12 cellular contexts compared by ENCODE assay signal in the genomic region with DNA sequence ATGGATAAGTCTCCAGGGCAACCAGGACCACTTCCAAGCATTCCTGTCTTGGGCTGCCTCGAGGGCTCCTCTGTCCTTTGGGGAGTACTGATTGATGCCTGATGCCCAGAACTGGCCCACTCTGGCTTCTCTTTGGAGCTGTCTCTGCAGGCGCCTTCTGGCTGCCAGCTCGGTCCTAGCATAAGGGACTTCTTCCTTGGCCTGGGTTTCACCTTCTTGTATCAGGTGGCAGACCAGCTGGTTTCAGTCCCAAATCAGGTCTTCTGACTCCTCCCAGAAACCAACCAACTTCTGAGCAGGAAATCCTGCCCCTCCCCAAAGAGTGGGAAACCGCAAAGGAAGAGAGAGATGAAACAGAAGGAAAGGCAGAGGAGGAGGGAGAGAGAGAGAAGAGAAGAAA. TPM values are rescaled to one million over a fixed set of nuclear protein-coding genes. Genes with fewer than 3 reads are reported as not detected.
DNase-seq lines count a peak whose midpoint lies in the region; ATAC-seq and TF ChIP-seq lines count a peak whose summit lies in the region.
"Had no signal": no experiment of that assay in that cellular context is flagged by ENCODE, and none has a peak within 500 bp of the region (broad histone marks: within the 10 kb centered on the region; RNA-seq: fewer than 3 reads in every experiment).

No MANE protein-coding gene starts in this region.

- H3K27me3 ChIP-seq in CD4-positive, alpha-beta T cell (ENCODE audit: control insufficient read depth, insufficient read depth, low read length) = no peaks in the 10 kb centered on the region
- H3K27me3 ChIP-seq in uterus = no peaks in the 10 kb centered on the region

- H3K4me1 ChIP-seq in uterus = no peaks in the 10 kb centered on the region

- no peak overlapping the region for H3K4me3 ChIP-seq in uterus

- no peak for TF ChIP-seq CTCF in CD4-positive, alpha-beta T cell (IDR thresholded peaks at IDR 0.05)
- no peak for TF ChIP-seq CTCF in uterus (IDR thresholded peaks at IDR 0.05)

- H3K27ac ChIP-seq in CD4-positive, alpha-beta T cell (ENCODE audit: low read depth, low read length) = no peak overlapping the region
- peak overlapping the region in 1 of 2 donors; percentile 16 for H3K27ac ChIP-seq in uterus

- intact Hi-C loops in CD4-positive, alpha-beta T cell (cut with DNase I, micrococcal nuclease) = no loop called here
- intact Hi-C loops in uterus (cut with DNase I; ENCODE audit: low total_unique reads) (loop anchor here (5.0 kb wide), 1 partner anchor 104 kb away; a partner anchor contains a TSS), posterior cingulate gyrus (cut with DNase I) (no loop called here)

- no peak for DNase-seq in CD4-positive, alpha-beta T cell
- no peak for DNase-seq in effector CD4-positive, alpha-beta T cell
- DNase-seq in uterus (no peak), posterior cingulate gyrus (no peak)
- DNase-seq: effector CD8-positive, alpha-beta T cell; midbrain; NCI-H1930; NK-92 treated with Interleukin-12 subunit alpha and Interleukin-12 subunit beta, amount 100 ng/mL, for 24 hours had no signal

- peaks cover 64% of the 10 kb centered on the region for H3K4me1 Mint-ChIP-seq in CD4-positive, alpha-beta T cell (ENCODE audit: low read depth)
- H3K4me1 Mint-ChIP-seq in activated naive CD4-positive, alpha-beta T cell treated with anti-CD3 and anti-CD28 coated beads, Interleukin-2, amount 50 U/mL, for 24 hours = peaks cover 47% of the 10 kb centered on the region

- POLR2A ChIA-PET in CD4-positive, alpha-beta T cell (lab: Charles Lee) = interaction anchor here (0.9 to 3.3 kb wide), 4 partner anchors 9 to 83 kb away, joined by 3 to 10 read pairs (median 6); a partner anchor contains a TSS

- TF ChIP-seq POLR2A in uterus (IDR thresholded peaks at IDR 0.05) = no peak

- peak overlapping the region; percentile 55 for H3K4me3 Mint-ChIP-seq in CD4-positive, alpha-beta T cell
- peak overlapping the region; percentile 37 for H3K4me3 Mint-ChIP-seq in activated naive CD4-positive, alpha-beta T cell treated with anti-CD3 and anti-CD28 coated beads, Interleukin-2, amount 50 U/mL, for 24 hours

- H3K27me3 Mint-ChIP-seq in CD4-positive, alpha-beta T cell = no peaks in the 10 kb centered on the region
- peaks cover 5% of the 10 kb centered on the region for H3K27me3 Mint-ChIP-seq in activated naive CD4-positive, alpha-beta T cell treated with anti-CD3 and anti-CD28 coated beads, Interleukin-2, amount 50 U/mL, for 24 hours

- H3K9me3 Mint-ChIP-seq in CD4-positive, alpha-beta T cell = no peaks in the 10 kb centered on the region
- no peaks in the 10 kb centered on the region for H3K9me3 Mint-ChIP-seq in activated naive CD4-positive, alpha-beta T cell treated with anti-CD3 and anti-CD28 coated beads, Interleukin-2, amount 50 U/mL, for 24 hours

- H3K9me3 ChIP-seq in CD4-positive, alpha-beta T cell (ENCODE audit: control insufficient read depth, low read length) = no peaks in the 10 kb centered on the region
- no peaks in the 10 kb centered on the region for H3K9me3 ChIP-seq in uterus

- peak; percentile 26 for ATAC-seq in CD4-positive, alpha-beta T cell (ENCODE audit: poor library complexity)
- ATAC-seq in GM18870 (IDR thresholded peaks at IDR 0.05; ENCODE audit: unreplicated experiment) (peak; percentile 73), HG03066 (IDR thresholded peaks at IDR 0.05; ENCODE audit: low read depth, unreplicated experiment) (peak; percentile 75), HG03460 (IDR thresholded peaks at IDR 0.05; ENCODE audit: unreplicated experiment) (no peak)

- H3K27ac Mint-ChIP-seq in CD4-positive, alpha-beta T cell = peak overlapping the region; percentile 37
- no peak overlapping the region for H3K27ac Mint-ChIP-seq in activated naive CD4-positive, alpha-beta T cell treated with anti-CD3 and anti-CD28 coated beads, Interleukin-2, amount 50 U/mL, for 24 hours

- no peaks in the 10 kb centered on the region for H3K36me3 ChIP-seq in uterus

- H3K36me3 Mint-ChIP-seq in CD4-positive, alpha-beta T cell (ENCODE audit: low read depth) = no peaks in the 10 kb centered on the region
- no peaks in the 10 kb centered on the region for H3K36me3 Mint-ChIP-seq in activated naive CD4-positive, alpha-beta T cell treated with anti-CD3 and anti-CD28 coated beads, Interleukin-2, amount 50 U/mL, for 24 hours

- CTCF ChIA-PET in CD4-positive, alpha-beta T cell (lab: Charles Lee) = no interaction called here

RNA-seq across cellular contexts. Expression of a gene that starts 10.6 kb away (rescaled TPM):
- total RNA-seq in CD4-positive, alpha-beta T cell = 1 to 10 TPM; 6.4 to 6.8 TPM
- total RNA-seq in uterus = 10 to 100 TPM in 1 of 4 donors, 1 to 10 TPM in 1, not detected in 2; 4.5 to 13.2 TPM

RNA-seq across cellular contexts. Expression of a gene that starts 18.8 kb away (rescaled TPM):
- under 1 TPM in 1 of 2 experiments, not detected in 1; 0.33 TPM for total RNA-seq in CD4-positive, alpha-beta T cell
- 10 to 100 TPM in 1 of 4 donors, 1 to 10 TPM in 2, under 1 TPM in 1; 0.59 to 12.8 (median 2.2) TPM for total RNA-seq in uterus

RNA-seq across cellular contexts. Expression of a gene that starts 33.6 kb away (rescaled TPM):
- total RNA-seq in CD4-positive, alpha-beta T cell = under 1 TPM; 0.25 to 0.31 TPM
- 10 to 100 TPM in 1 of 4 donors, under 1 TPM in 2, not detected in 1; under 0.01 to 17.4 (median 0.37) TPM for total RNA-seq in uterus
